8 cellular contexts compared by ENCODE assay signal in the genomic region with DNA sequence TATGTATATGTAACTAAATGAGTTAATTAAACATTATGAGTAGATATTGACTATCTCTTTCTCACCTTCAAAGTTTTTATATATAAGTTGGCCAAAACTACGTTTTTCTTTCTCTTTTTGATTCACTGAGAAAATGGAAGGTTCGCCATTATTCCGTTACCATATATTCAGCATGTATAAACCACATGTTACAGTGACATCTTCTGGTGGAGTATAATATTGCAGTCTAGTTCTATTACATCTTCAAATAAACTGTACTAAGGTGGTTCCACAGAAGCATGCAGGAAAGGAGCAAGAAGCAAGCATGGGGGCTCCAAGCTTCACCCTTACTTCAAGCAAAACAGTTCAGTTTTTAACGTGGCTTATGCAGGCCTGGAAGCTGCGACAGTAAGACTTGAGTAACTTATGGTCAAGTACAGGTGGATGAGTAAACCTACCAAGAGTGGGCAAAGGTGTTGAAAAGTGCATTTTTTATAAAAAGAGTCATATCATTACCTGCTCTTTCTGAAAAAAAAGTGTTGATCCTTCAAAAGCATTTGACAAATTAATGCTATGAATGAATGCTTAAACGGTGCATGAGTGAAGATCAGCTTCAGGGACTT.
DNase-seq lines count a peak whose midpoint lies in the region; ATAC-seq, FAIRE-seq and TF ChIP-seq lines count a peak whose summit lies in the region.

No MANE protein-coding gene starts in this region.

- intact Hi-C loops in mucosa of descending colon (cut with DNase I, micrococcal nuclease), result loop anchor here in 1 of 2 donors (10.0 kb wide), 1 partner anchor 95 kb away; no protein-coding TSS in a partner anchor

- H3K9ac ChIP-seq in Karpas-422 (ENCODE audit: low read length), result no peak overlapping the region

- H4K20me1 ChIP-seq in DOHH2 (ENCODE audit: control insufficient read depth, insufficient read depth, low read depth, low read length) (no peaks in the 10 kb centered on the region), Karpas-422 (ENCODE audit: insufficient read depth, low read depth, low read length) (no peaks in the 10 kb centered on the region)

- no peaks in the 10 kb centered on the region for H3F3A ChIP-seq in DOHH2 (ENCODE audit: control insufficient read depth, insufficient read depth)

- no peak overlapping the region for H3K27ac ChIP-seq in DOHH2 (ENCODE audit: low read depth, low read length)
- H3K27ac ChIP-seq in Karpas-422 (ENCODE audit: low read length), result no peak overlapping the region

- DNase-seq in Karpas-422 (peak; percentile 89), RKO (ENCODE audit: low spot score) (peak; percentile 78), mucosa of descending colon (no peak), COLO668 (lab: John Stamatoyannopoulos, UW; ENCODE audit: unreplicated experiment) (no peak), omental fat pad (ENCODE audit: low spot score) (no peak)

- H3K9me3 ChIP-seq in DOHH2 (ENCODE audit: control insufficient read depth, insufficient read depth, low read length) (no peaks in the 10 kb centered on the region), Karpas-422 (ENCODE audit: low read length) (no peaks in the 10 kb centered on the region), mucosa of descending colon (no peaks in the 10 kb centered on the region)

- H3K27me3 ChIP-seq in DOHH2 (ENCODE audit: control insufficient read depth, low read length) (peaks cover 3% of the 10 kb centered on the region; the same call in 1 of the 2 replicates), Karpas-422 (ENCODE audit: low read length) (0 out of 2 replicates have a peak, but pooled peaks cover 3% of the 10 kb centered on the region)

- H3K36me3 ChIP-seq in DOHH2 (ENCODE audit: control insufficient read depth, low read length) (no peaks in the 10 kb centered on the region), Karpas-422 (ENCODE audit: insufficient read depth, low read length) (no peaks in the 10 kb centered on the region), mucosa of descending colon (ENCODE audit: low read depth) (no peaks in the 10 kb centered on the region)

- peak; percentile 92 for FAIRE-seq in endometrium (lab: Jason Lieb, UNC)

- H3K4me3 ChIP-seq in DOHH2 (ENCODE audit: low read length), result no peak overlapping the region
- no peak overlapping the region for H3K4me3 ChIP-seq in Karpas-422 (ENCODE audit: low read length)
- no peak overlapping the region for H3K4me3 ChIP-seq in mucosa of descending colon

- no peak overlapping the region for H3K4me2 ChIP-seq in DOHH2 (ENCODE audit: low read length)
- no peak overlapping the region for H3K4me2 ChIP-seq in Karpas-422 (ENCODE audit: low read depth, low read length, poor library complexity, severe bottlenecking)

- H2AFZ ChIP-seq in Karpas-422 (ENCODE audit: low read length), result no peak overlapping the region

- no peaks in the 10 kb centered on the region for H3K9me2 ChIP-seq in DOHH2 (replicated peaks; ENCODE audit: control insufficient read depth, low read length)
- no peaks in the 10 kb centered on the region for H3K9me2 ChIP-seq in Karpas-422 (replicated peaks; ENCODE audit: insufficient read depth, low read length)

- peak; percentile 93 for ATAC-seq in GM21381 (IDR thresholded peaks at IDR 0.05; ENCODE audit: unreplicated experiment)
- ATAC-seq in mucosa of descending colon, result peak; percentile 77
- no peak for ATAC-seq in omental fat pad (ENCODE audit: low FRiP score)

- peak; percentile 78 for TF ChIP-seq CTCF in DOHH2 (IDR thresholded peaks at IDR 0.05; ENCODE audit: low read depth, low read length, poor library complexity, severe bottlenecking)
- TF ChIP-seq CTCF in mucosa of descending colon (IDR thresholded peaks at IDR 0.05), result peak; percentile 37
- TF ChIP-seq CTCF in omental fat pad (IDR thresholded peaks at IDR 0.05), result peak in 1 of 3 donors; percentile 12

- no peaks in the 10 kb centered on the region for H3K4me1 ChIP-seq in DOHH2 (ENCODE audit: control insufficient read depth, low read length)
- H3K4me1 ChIP-seq in Karpas-422 (ENCODE audit: low read length), result no peaks in the 10 kb centered on the region
- no peaks in the 10 kb centered on the region for H3K4me1 ChIP-seq in mucosa of descending colon (ENCODE audit: low read depth)

- no peaks in the 10 kb centered on the region for H3K79me2 ChIP-seq in DOHH2 (ENCODE audit: control insufficient read depth, low read length)
- H3K79me2 ChIP-seq in Karpas-422 (ENCODE audit: low read length), result no peaks in the 10 kb centered on the region

Comparison
In these comparisons a context has a peak if more than half of its experiments do, and no peak if none do; other contexts are left out.
1. DNase-seq: peak in Karpas-422 (single experiment) and RKO (single experiment); none in mucosa of descending colon (0 of 3), COLO668 (single experiment) and omental fat pad (single experiment).